In the genomic region with DNA sequence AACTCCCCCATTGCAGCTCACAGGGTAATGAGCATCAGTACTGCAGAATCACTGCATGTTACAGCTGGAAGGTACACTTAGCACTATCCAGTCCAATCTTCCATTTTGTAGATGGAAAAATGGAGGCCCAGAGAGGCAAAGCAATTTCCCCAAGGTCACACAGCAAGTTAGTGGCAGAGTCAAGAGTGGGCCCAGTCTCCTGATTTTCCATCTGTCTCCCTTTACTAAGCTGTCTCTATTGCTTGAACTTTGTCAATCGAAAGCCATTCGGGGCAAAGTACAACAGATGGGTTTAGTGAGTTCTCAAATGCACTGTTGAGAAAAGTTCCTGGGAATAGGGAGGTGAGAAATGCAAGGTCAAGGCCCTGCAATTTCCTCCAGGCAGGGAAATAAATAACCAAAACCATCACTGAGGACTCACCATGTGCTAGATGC, we compare ENCODE assay signal across 1 cellular context.
A peak's percentile ranks its signal among the peaks of the same experiment; 100 is the strongest.
TF ChIP-seq lines count a peak whose summit lies in the region.

No MANE protein-coding gene starts in this region.

TF ChIP-seq in H1, 55 proteins besides CTCF, POLR2A, EP300 and RAD21:
- no peak for TF ChIP-seq SP1 (IDR thresholded peaks at IDR 0.05; ENCODE audit: low read depth, low read length)
- TF ChIP-seq KDM1A (IDR thresholded peaks at IDR 0.05; ENCODE audit: borderline replicate concordance, low read length) = peak; percentile 64; the same call in 1 of the 2 replicates
